Comparison of ENCODE assay signal across 8 cellular contexts in genomic region chr17:76585649-76586593, GRCh38. TPM values are rescaled to one million over a fixed set of nuclear protein-coding genes. Genes with fewer than 3 reads are reported as not detected.
A peak's percentile ranks its signal among the peaks of the same experiment; 100 is the strongest.
DNase-seq lines count a peak whose midpoint lies in the region; ATAC-seq and TF ChIP-seq lines count a peak whose summit lies in the region.

ST6GALNAC2 (minus strand) TSS chr17:76585860; CDS start chr17:76585808, 52 bp downstream.

- peaks cover 11 to 40% (median 34%) of the 10 kb centered on the region in 10 experiments; a peak in 17 of 20 replicates for H3K4me1 ChIP-seq in BLaER1 treated with 17β-estradiol and CSF1 and Interleukin-3, amounts not matched to agents 10 nM and 100 nM
- peaks cover 13 to 23% (median 21%) of the 10 kb centered on the region in 3 donors for H3K4me1 ChIP-seq in skeletal muscle tissue (ENCODE audit: control insufficient read depth in 3 of 3, insufficient read depth in 3 of 3, low read length in 3 of 3)

- H3K36me3 ChIP-seq in BLaER1 treated with 17β-estradiol and CSF1 and Interleukin-3, amounts not matched to agents 10 nM and 100 nM = no peaks in the 10 kb centered on the region
- H3K36me3 ChIP-seq in SK-N-MC (ENCODE audit: insufficient read depth, low read length) = no peaks in the 10 kb centered on the region
- no peaks in the 10 kb centered on the region for H3K36me3 ChIP-seq in brain microvascular endothelial cell (replicated peaks)
- no peaks in the 10 kb centered on the region for H3K36me3 ChIP-seq in skeletal muscle tissue (ENCODE audit: control insufficient read depth in 3 of 3, insufficient read depth in 3 of 3, low read length in 3 of 3)

- H3K27ac Mint-ChIP-seq in HFFc6 = no peak within 1 kb of the TSS

- ATAC-seq in GM19467 (IDR thresholded peaks at IDR 0.05; ENCODE audit: unreplicated experiment) = no peak

- peaks cover 0 to 6% (median 0%) of the 10 kb centered on the region in 11 experiments; a peak in 1 of 22 replicates for H3K9me3 ChIP-seq in BLaER1 treated with 17β-estradiol and CSF1 and Interleukin-3, amounts not matched to agents 10 nM and 100 nM (replicated peaks in 1 of 11)
- H3K9me3 ChIP-seq in SK-N-MC (ENCODE audit: low read depth, low read length) (no peaks in the 10 kb centered on the region), skeletal muscle tissue (ENCODE audit: control insufficient read depth in 3 of 3, low read length in 3 of 3) (no peaks in the 10 kb centered on the region)

- H3K4me3 ChIP-seq in BLaER1 treated with 17β-estradiol and CSF1 and Interleukin-3, amounts not matched to agents 10 nM and 100 nM = peak within 1 kb of the TSS; percentile 49 to 72 (median 63)
- peak within 1 kb of the TSS; percentile 70 for H3K4me3 ChIP-seq in SK-N-MC
- peak within 1 kb of the TSS; percentile 44 for H3K4me3 ChIP-seq in brain microvascular endothelial cell (ENCODE audit: low read depth, low read length)
- H3K4me3 ChIP-seq in skeletal muscle tissue (ENCODE audit: low read length in 3 of 3) = peak within 1 kb of the TSS; percentile 74 to 81 (median 77)

- no peaks in the 10 kb centered on the region for H3K9me3 Mint-ChIP-seq in HFFc6

- H3K4me3 Mint-ChIP-seq in HFFc6 = peak within 1 kb of the TSS; percentile 77

- no peaks in the 10 kb centered on the region for H3K36me3 Mint-ChIP-seq in HFFc6 (ENCODE audit: low read depth)

- peaks cover 26% of the 10 kb centered on the region for H3K27me3 Mint-ChIP-seq in HFFc6 (ENCODE audit: insufficient read depth)

- peak within 1 kb of the TSS; percentile 19 to 78 (median 64); a peak in 21 of 22 replicates for H3K9ac ChIP-seq in BLaER1 treated with 17β-estradiol and CSF1 and Interleukin-3, amounts not matched to agents 10 nM and 100 nM
- H3K9ac ChIP-seq in SK-N-MC (ENCODE audit: insufficient read length) (no peak within 1 kb of the TSS), skeletal muscle tissue (ENCODE audit: low read depth in 1 of 3, low read length in 3 of 3) (peak within 1 kb of the TSS; percentile 74 to 88 (median 82))

- peaks cover 66 to 88% (median 84%) of the 10 kb centered on the region in 11 experiments for H3K27me3 ChIP-seq in BLaER1 treated with 17β-estradiol and CSF1 and Interleukin-3, amounts not matched to agents 10 nM and 100 nM
- peaks cover 8% of the 10 kb centered on the region for H3K27me3 ChIP-seq in brain microvascular endothelial cell (replicated peaks)
- peaks cover 7 to 23% (median 11%) of the 10 kb centered on the region in 3 donors for H3K27me3 ChIP-seq in skeletal muscle tissue (ENCODE audit: control insufficient read depth in 3 of 3, insufficient read depth in 3 of 3, low read length in 3 of 3)

- H3K27ac ChIP-seq in BLaER1 treated with 17β-estradiol and CSF1 and Interleukin-3, amounts not matched to agents 10 nM and 100 nM = 0 out of 22 replicates have a peak within 1 kb of the TSS, but pooled peaks of 2 of the 11 experiments have one; percentile 4 to 8
- H3K27ac ChIP-seq in SK-N-MC (no peak within 1 kb of the TSS), brain microvascular endothelial cell (no peak within 1 kb of the TSS), skeletal muscle tissue (ENCODE audit: low read depth, low read length) (no peak within 1 kb of the TSS)

- DNase-seq in HFFc6 (peak; percentile 17), SK-N-MC (ENCODE audit: low read depth, low spot score) (no peak), brain microvascular endothelial cell (no peak), iPS-NIHi11 (ENCODE audit: low spot score) (peak; percentile 73)
- DNase-seq in effector CD8-positive, alpha-beta T cell (lab: John Stamatoyannopoulos, UW) = no peak

- H3K4me1 Mint-ChIP-seq in HFFc6 (ENCODE audit: low read depth) = no peaks in the 10 kb centered on the region

- TF ChIP-seq CTCF in HFFc6 (IDR thresholded peaks at IDR 0.05) = peak; percentile 43; the same call in 1 of the 2 replicates
- TF ChIP-seq CTCF in brain microvascular endothelial cell (IDR thresholded peaks at IDR 0.05; ENCODE audit: low read depth, low read length, missing control alignments) = no peak

- in situ Hi-C loops in brain microvascular endothelial cell (cut with HindIII; ENCODE audit: low pct_ligation_motif_present, low sequenced_read_pairs) = no loop called here

- H3K4me2 ChIP-seq in BLaER1 treated with 17β-estradiol and CSF1 and Interleukin-3, amounts not matched to agents 10 nM and 100 nM = peak within 1 kb of the TSS; percentile 89 to 100 (median 99)

- H4K20me1 ChIP-seq in BLaER1 treated with 17β-estradiol and CSF1 and Interleukin-3, amounts not matched to agents 10 nM and 100 nM = peaks cover 0 to 29% (median 26%) of the 10 kb centered on the region in 11 experiments; a peak in 16 of 22 replicates

RNA-seq across cellular contexts. Expression of gene ST6GALNAC2, which starts in this region (rescaled TPM):
- under 1 TPM in 5 of 6 experiments, not detected in 1; 0.20 to 0.71 (median 0.34) TPM for total RNA-seq in HFFc6 (2021; fragmentation: NEBNext Ultra II Directional; extraction: Animal tissue kit (Norgen Biotek cat#: 25700))
- 2.6 TPM for total RNA-seq in skeletal muscle tissue

Comparison
In these comparisons a context has a peak if more than half of its experiments do, and no peak if none do; other contexts are left out.
1. Peak in DNase-seq in HFFc6; RNA of the gene not detected or under 1 TPM.